In genomic region chr10:18713077-18713476, GRCh38 we compare ENCODE assay signal across 1 cellular context.
TF ChIP-seq lines count a peak whose summit lies in the region.

No MANE protein-coding gene starts in this region.

TF ChIP-seq in HEK293, 187 proteins besides CTCF, POLR2A, EP300 and RAD21 (continued from another document):
- TF ChIP-seq, protein P1, sequence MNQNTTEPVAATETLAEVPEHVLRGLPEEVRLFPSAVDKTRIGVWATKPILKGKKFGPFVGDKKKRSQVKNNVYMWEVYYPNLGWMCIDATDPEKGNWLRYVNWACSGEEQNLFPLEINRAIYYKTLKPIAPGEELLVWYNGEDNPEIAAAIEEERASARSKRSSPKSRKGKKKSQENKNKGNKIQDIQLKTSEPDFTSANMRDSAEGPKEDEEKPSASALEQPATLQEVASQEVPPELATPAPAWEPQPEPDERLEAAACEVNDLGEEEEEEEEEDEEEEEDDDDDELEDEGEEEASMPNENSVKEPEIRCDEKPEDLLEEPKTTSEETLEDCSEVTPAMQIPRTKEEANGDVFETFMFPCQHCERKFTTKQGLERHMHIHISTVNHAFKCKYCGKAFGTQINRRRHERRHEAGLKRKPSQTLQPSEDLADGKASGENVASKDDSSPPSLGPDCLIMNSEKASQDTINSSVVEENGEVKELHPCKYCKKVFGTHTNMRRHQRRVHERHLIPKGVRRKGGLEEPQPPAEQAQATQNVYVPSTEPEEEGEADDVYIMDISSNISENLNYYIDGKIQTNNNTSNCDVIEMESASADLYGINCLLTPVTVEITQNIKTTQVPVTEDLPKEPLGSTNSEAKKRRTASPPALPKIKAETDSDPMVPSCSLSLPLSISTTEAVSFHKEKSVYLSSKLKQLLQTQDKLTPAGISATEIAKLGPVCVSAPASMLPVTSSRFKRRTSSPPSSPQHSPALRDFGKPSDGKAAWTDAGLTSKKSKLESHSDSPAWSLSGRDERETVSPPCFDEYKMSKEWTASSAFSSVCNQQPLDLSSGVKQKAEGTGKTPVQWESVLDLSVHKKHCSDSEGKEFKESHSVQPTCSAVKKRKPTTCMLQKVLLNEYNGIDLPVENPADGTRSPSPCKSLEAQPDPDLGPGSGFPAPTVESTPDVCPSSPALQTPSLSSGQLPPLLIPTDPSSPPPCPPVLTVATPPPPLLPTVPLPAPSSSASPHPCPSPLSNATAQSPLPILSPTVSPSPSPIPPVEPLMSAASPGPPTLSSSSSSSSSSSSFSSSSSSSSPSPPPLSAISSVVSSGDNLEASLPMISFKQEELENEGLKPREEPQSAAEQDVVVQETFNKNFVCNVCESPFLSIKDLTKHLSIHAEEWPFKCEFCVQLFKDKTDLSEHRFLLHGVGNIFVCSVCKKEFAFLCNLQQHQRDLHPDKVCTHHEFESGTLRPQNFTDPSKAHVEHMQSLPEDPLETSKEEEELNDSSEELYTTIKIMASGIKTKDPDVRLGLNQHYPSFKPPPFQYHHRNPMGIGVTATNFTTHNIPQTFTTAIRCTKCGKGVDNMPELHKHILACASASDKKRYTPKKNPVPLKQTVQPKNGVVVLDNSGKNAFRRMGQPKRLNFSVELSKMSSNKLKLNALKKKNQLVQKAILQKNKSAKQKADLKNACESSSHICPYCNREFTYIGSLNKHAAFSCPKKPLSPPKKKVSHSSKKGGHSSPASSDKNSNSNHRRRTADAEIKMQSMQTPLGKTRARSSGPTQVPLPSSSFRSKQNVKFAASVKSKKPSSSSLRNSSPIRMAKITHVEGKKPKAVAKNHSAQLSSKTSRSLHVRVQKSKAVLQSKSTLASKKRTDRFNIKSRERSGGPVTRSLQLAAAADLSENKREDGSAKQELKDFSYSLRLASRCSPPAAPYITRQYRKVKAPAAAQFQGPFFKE (tag by site-specific recombination; IDR thresholded peaks at IDR 0.05; ENCODE audit: borderline replicate concordance): no peak
- TF ChIP-seq ZNF146 (tag by site-specific recombination; IDR thresholded peaks at IDR 0.05) (0 out of 2 replicates have a peak, but pooled peaks have one; percentile 11), ZNF398 (tag by site-specific recombination; IDR thresholded peaks at IDR 0.05) (no peak), ZNF518A (tag by site-specific recombination; conservative IDR thresholded peaks at IDR 0.05; ENCODE audit: low read depth) (peak; percentile 19; the same call in 1 of the 2 replicates), ZNF404 (tag by site-specific recombination; IDR thresholded peaks at IDR 0.05) (no peak), ZNF629 (tag by site-specific recombination; IDR thresholded peaks at IDR 0.05) (peak; percentile 89), ZNF660 (tag by site-specific recombination; IDR thresholded peaks at IDR 0.05) (peak; percentile 67; the same call in 1 of the 2 replicates), SCRT2 (tag by site-specific recombination; IDR thresholded peaks at IDR 0.05) (peak; percentile 75), PRDM6 (tag by site-specific recombination; IDR thresholded peaks at IDR 0.05) (peak; percentile 67), HIC1 (tag by site-specific recombination; IDR thresholded peaks at IDR 0.05) (peak; percentile 80), ZNF311 (tag by site-specific recombination; IDR thresholded peaks at IDR 0.05; ENCODE audit: borderline replicate concordance) (no peak), ZEB2 (tag by site-specific recombination; IDR thresholded peaks at IDR 0.05) (peak; percentile 89), BCL11A (tag by site-specific recombination; IDR thresholded peaks at IDR 0.05; ENCODE audit: low read depth) (0 out of 2 replicates have a peak, but pooled peaks have one; percentile 34), ATF2 (tag by site-specific recombination; IDR thresholded peaks at IDR 0.05; ENCODE audit: low read depth) (0 out of 2 replicates have a peak, but pooled peaks have one; percentile 5), ZNF664 (tag by site-specific recombination; IDR thresholded peaks at IDR 0.05) (peak; percentile 50; the same call in 1 of the 2 replicates), ZNF366 (tag by site-specific recombination; conservative IDR thresholded peaks at IDR 0.05) (peak; percentile 73), ZFP69B (tag by site-specific recombination; IDR thresholded peaks at IDR 0.05) (0 out of 2 replicates have a peak, but pooled peaks have one; percentile 15), ZNF184 (tag by site-specific recombination; IDR thresholded peaks at IDR 0.05) (peak; percentile 91)
- TF ChIP-seq, protein P2, sequence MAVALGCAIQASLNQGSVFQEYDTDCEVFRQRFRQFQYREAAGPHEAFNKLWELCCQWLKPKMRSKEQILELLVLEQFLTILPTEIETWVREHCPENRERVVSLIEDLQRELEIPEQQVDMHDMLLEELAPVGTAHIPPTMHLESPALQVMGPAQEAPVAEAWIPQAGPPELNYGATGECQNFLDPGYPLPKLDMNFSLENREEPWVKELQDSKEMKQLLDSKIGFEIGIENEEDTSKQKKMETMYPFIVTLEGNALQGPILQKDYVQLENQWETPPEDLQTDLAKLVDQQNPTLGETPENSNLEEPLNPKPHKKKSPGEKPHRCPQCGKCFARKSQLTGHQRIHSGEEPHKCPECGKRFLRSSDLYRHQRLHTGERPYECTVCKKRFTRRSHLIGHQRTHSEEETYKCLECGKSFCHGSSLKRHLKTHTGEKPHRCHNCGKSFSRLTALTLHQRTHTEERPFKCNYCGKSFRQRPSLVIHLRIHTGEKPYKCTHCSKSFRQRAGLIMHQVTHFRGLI (tag by site-specific recombination; IDR thresholded peaks at IDR 0.05): peak; percentile 77; the same call in 1 of the 2 replicates
